ENCODE assay signal across 19 cellular contexts in the genomic region with DNA sequence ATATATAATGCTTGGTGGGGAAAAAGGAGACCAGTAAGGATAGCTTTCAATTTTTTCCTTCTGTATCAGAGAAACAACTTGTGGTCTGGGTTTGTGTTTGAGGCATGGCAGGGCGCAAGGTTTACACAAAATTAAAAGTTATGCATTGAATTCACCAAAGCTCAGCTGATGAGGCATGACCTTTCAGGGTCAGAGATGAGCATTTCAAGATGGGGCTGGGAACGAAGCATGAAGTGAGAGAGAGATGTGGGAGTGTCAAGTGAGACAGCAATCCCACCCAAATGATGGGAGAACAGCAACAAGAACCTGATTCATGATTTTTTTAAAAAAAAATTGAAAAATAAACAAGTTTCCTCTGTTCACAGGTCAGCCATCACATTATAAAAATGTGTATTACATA. TPM values are rescaled to one million over a fixed set of nuclear protein-coding genes. Genes with fewer than 3 reads are reported as not detected.
A peak's percentile ranks its signal among the peaks of the same experiment; 100 is the strongest.
DNase-seq lines count a peak whose midpoint lies in the region; ATAC-seq and FAIRE-seq lines count a peak whose summit lies in the region.
"Had no signal": no experiment of that assay in that cellular context is flagged by ENCODE, and none has a peak within 500 bp of the region (broad histone marks: within the 10 kb centered on the region; RNA-seq: fewer than 3 reads in every experiment).

No MANE protein-coding gene starts in this region.

- peak; percentile 29 for DNase-seq in activated CD4-positive, CD25-positive, alpha-beta regulatory T cell treated with anti-CD3 and anti-CD28 coated beads, Interleukin-2, amount 50 U/mL, for 72 hours
- no peak for DNase-seq in activated CD4-positive, CD25-positive, alpha-beta regulatory T cell (lab: John Stamatoyannopoulos, UW)
- DNase-seq in GM18507 (ENCODE audit: extremely low spot score, insufficient read length, low read depth) (no peak), posterior vena cava (ENCODE audit: low spot score) (peak; percentile 1), AML-193 (lab: John Stamatoyannopoulos, UW) (no peak)
- peak; percentile 52 for DNase-seq in activated CD8-positive, alpha-beta memory T cell treated with anti-CD3 and anti-CD28 coated beads, Interleukin-2, amount 50 U/mL, for 48 hours
- DNase-seq: 8988T, C1 segment of cervical spinal cord, DND-41, HCEC 1CT, NCI-H187 treated with DMSO at 0.1 percent for 48 hours, NCI-H524 treated with DMSO at 0.1 percent for 48 hours, SK-N-SH had no signal

- FAIRE-seq in GM18507 (lab: Jason Lieb, UNC), result peak; percentile 76

- intact Hi-C loops in posterior vena cava (cut with DNase I), result no loop called here

- no peak for ATAC-seq in GM19395 (IDR thresholded peaks at IDR 0.05; ENCODE audit: unreplicated experiment)
- ATAC-seq in HG03442 (IDR thresholded peaks at IDR 0.05; ENCODE audit: unreplicated experiment), result no peak

RNA-seq across cellular contexts. Expression of a gene that starts 4.9 kb away (rescaled TPM):
- under 1 TPM; 0.14 to 0.19 TPM for total RNA-seq in posterior vena cava
- total RNA-seq: dermis microvascular lymphatic vessel endothelial cell, glomerular endothelial cell, M059J, thoracic aorta had no signal

RNA-seq across cellular contexts. Expression of a gene that starts 55.4 kb away (rescaled TPM):
- 10 to 100 TPM; 54.7 to 64.9 TPM for total RNA-seq in posterior vena cava

Comparison
In these comparisons a context has a peak if more than half of its experiments do, and no peak if none do; other contexts are left out.
1. DNase-seq: peak in activated CD4-positive, CD25-positive, alpha-beta regulatory T cell treated with anti-CD3 and anti-CD28 coated beads, Interleukin-2, amount 50 U/mL, for 72 hours (single experiment), activated CD8-positive, alpha-beta memory T cell treated with anti-CD3 and anti-CD28 coated beads, Interleukin-2, amount 50 U/mL, for 48 hours (single experiment) and posterior vena cava (single experiment); none in activated CD4-positive, CD25-positive, alpha-beta regulatory T cell (0 of 4), GM18507 (single experiment) and AML-193 (0 of 2).